In the genomic region with DNA sequence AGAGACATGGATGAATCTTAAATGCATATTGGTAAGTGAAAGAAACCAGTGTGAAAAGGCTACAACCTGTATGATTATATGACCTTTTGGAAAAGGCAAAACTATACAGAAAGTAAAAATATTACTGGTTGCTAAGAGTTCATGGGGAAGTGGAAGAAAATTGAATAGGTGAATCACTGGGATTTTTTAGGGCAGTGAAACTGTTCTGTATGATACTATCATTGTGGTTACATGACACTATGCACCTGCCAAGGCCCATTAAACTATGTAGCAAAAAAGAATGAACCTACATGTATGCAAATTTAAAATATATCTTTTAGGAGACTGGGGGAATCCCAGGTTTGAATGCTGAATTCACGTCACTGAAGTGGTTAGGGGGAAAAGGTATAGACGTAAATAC, we compare ENCODE assay signal across 13 cellular contexts. TPM values are rescaled to one million over a fixed set of nuclear protein-coding genes. Genes with fewer than 3 reads are reported as not detected.
A peak's percentile ranks its signal among the peaks of the same experiment; 100 is the strongest.
DNase-seq lines count a peak whose midpoint lies in the region; ATAC-seq and TF ChIP-seq lines count a peak whose summit lies in the region.
"Had no signal": no experiment of that assay in that cellular context is flagged by ENCODE, and none has a peak within 500 bp of the region (broad histone marks: within the 10 kb centered on the region; RNA-seq: fewer than 3 reads in every experiment).

No MANE protein-coding gene starts in this region.

- H3K4me3 ChIP-seq in breast epithelium, result no peak overlapping the region
- H3K4me3 ChIP-seq in stomach, result no peak overlapping the region

- no peak overlapping the region for H3K4me3 Mint-ChIP-seq in activated T-cell treated with anti-CD3 and anti-CD28 coated beads, Interleukin-2, amount 50 U/mL, for 24 hours
- no peak overlapping the region for H3K4me3 Mint-ChIP-seq in stimulated activated memory B cell treated with anti-CD40 and anti-IgM and Interleukin-4, amounts not matched to agents 10 μg/mL and 1 μg/mL and 100 μg/mL, for 72 hours
- H3K4me3 Mint-ChIP-seq: activated naive CD8-positive, alpha-beta T cell treated with anti-CD3 and anti-CD28 coated beads, Interleukin-2, amount 10 ng/mL, durations not matched to agents 7 days and 5 days had no signal

- TF ChIP-seq EP300 in stomach (IDR thresholded peaks at IDR 0.05), result no peak

- no peak for TF ChIP-seq CTCF in breast epithelium (IDR thresholded peaks at IDR 0.05)
- TF ChIP-seq CTCF in stomach (IDR thresholded peaks at IDR 0.05), result no peak

- H3K27ac Mint-ChIP-seq in activated T-cell treated with anti-CD3 and anti-CD28 coated beads, Interleukin-2, amount 50 U/mL, for 24 hours, result peak overlapping the region; percentile 83
- H3K27ac Mint-ChIP-seq in stimulated activated memory B cell treated with anti-CD40 and anti-IgM and Interleukin-4, amounts not matched to agents 10 μg/mL and 1 μg/mL and 100 μg/mL, for 72 hours, result peak overlapping the region; percentile 49
- H3K27ac Mint-ChIP-seq: activated naive CD8-positive, alpha-beta T cell treated with anti-CD3 and anti-CD28 coated beads, Interleukin-2, amount 10 ng/mL, durations not matched to agents 7 days and 5 days had no signal

- H3K4me1 ChIP-seq in breast epithelium (no peaks in the 10 kb centered on the region), stomach (no peaks in the 10 kb centered on the region)

- H3K27ac ChIP-seq in breast epithelium, result no peak overlapping the region
- no peak overlapping the region for H3K27ac ChIP-seq in stomach
- H3K27ac ChIP-seq: VCaP had no signal

- peaks cover 0 to 9% of the 10 kb centered on the region in 2 donors for H3K9me3 ChIP-seq in breast epithelium
- H3K9me3 ChIP-seq in stomach, result peaks cover 0 to 23% (median 0%) of the 10 kb centered on the region in 4 donors

- intact Hi-C loops in breast epithelium (cut with DNase I; ENCODE audit: low total_unique reads), result no loop called here
- intact Hi-C loops in stomach (cut with DNase I; ENCODE audit: low total_unique reads), result no loop called here

- no peaks in the 10 kb centered on the region for H3K27me3 ChIP-seq in breast epithelium
- H3K27me3 ChIP-seq in stomach, result no peaks in the 10 kb centered on the region

- peaks cover 16% of the 10 kb centered on the region for H3K4me1 Mint-ChIP-seq in activated T-cell treated with anti-CD3 and anti-CD28 coated beads, Interleukin-2, amount 50 U/mL, for 24 hours (ENCODE audit: low read depth)
- H3K4me1 Mint-ChIP-seq in stimulated activated memory B cell treated with anti-CD40 and anti-IgM and Interleukin-4, amounts not matched to agents 10 μg/mL and 1 μg/mL and 100 μg/mL, for 72 hours, result peaks cover 7% of the 10 kb centered on the region
- H3K4me1 Mint-ChIP-seq: activated naive CD8-positive, alpha-beta T cell treated with anti-CD3 and anti-CD28 coated beads, Interleukin-2, amount 10 ng/mL, durations not matched to agents 7 days and 5 days had no signal

- no peaks in the 10 kb centered on the region for H3K36me3 Mint-ChIP-seq in activated T-cell treated with anti-CD3 and anti-CD28 coated beads, Interleukin-2, amount 50 U/mL, for 24 hours (ENCODE audit: low read depth)
- H3K36me3 Mint-ChIP-seq in stimulated activated memory B cell treated with anti-CD40 and anti-IgM and Interleukin-4, amounts not matched to agents 10 μg/mL and 1 μg/mL and 100 μg/mL, for 72 hours, result no peaks in the 10 kb centered on the region
- H3K36me3 Mint-ChIP-seq: activated naive CD8-positive, alpha-beta T cell treated with anti-CD3 and anti-CD28 coated beads, Interleukin-2, amount 10 ng/mL, durations not matched to agents 7 days and 5 days had no signal

- no peaks in the 10 kb centered on the region for H3K27me3 Mint-ChIP-seq in activated T-cell treated with anti-CD3 and anti-CD28 coated beads, Interleukin-2, amount 50 U/mL, for 24 hours
- H3K27me3 Mint-ChIP-seq in stimulated activated memory B cell treated with anti-CD40 and anti-IgM and Interleukin-4, amounts not matched to agents 10 μg/mL and 1 μg/mL and 100 μg/mL, for 72 hours, result peaks cover 4% of the 10 kb centered on the region
- H3K27me3 Mint-ChIP-seq: activated naive CD8-positive, alpha-beta T cell treated with anti-CD3 and anti-CD28 coated beads, Interleukin-2, amount 10 ng/mL, durations not matched to agents 7 days and 5 days had no signal

- 31 to 82% (median 57%) methylated on average over 2 of the region's 2 CpGs for WGBS in stomach, 5 donors

- ATAC-seq in GM21390 (IDR thresholded peaks at IDR 0.05; ENCODE audit: unreplicated experiment) (peak; percentile 86), HG03095 (IDR thresholded peaks at IDR 0.05; ENCODE audit: unreplicated experiment) (peak; percentile 91)
- peak; percentile 93 for ATAC-seq in stimulated activated memory B cell treated with anti-CD40 and anti-IgM and Interleukin-4, amounts not matched to agents 10 μg/mL and 1 μg/mL and 100 μg/mL, for 72 hours

- no peak for DNase-seq in activated T-cell treated with anti-CD3 and anti-CD28 coated beads, Interleukin-2, amount 50 U/mL, for 24 hours
- no peak for DNase-seq in activated T-cell treated with anti-CD3 and anti-CD28 coated beads, Interleukin-2, amount 50 U/mL, for 48 hours
- DNase-seq in NK-92 (lab: John Stamatoyannopoulos, UW; ENCODE audit: unreplicated experiment) (no peak), breast epithelium (ENCODE audit: low spot score in 2 of 2) (no peak), stomach (no peak)
- DNase-seq: activated naive CD8-positive, alpha-beta T cell treated with anti-CD3 and anti-CD28 coated beads, Interleukin-2, amount 10 ng/mL, durations not matched to agents 7 days and 5 days; head of caudate nucleus; IMR-90 had no signal

- TF ChIP-seq POLR2A in breast epithelium (IDR thresholded peaks at IDR 0.05), result no peak
- no peak for TF ChIP-seq POLR2A in stomach (IDR thresholded peaks at IDR 0.05)

- no peaks in the 10 kb centered on the region for H3K36me3 ChIP-seq in breast epithelium
- no peaks in the 10 kb centered on the region for H3K36me3 ChIP-seq in stomach

- no peaks in the 10 kb centered on the region for H3K9me3 Mint-ChIP-seq in activated T-cell treated with anti-CD3 and anti-CD28 coated beads, Interleukin-2, amount 50 U/mL, for 24 hours
- peaks cover 16% of the 10 kb centered on the region for H3K9me3 Mint-ChIP-seq in stimulated activated memory B cell treated with anti-CD40 and anti-IgM and Interleukin-4, amounts not matched to agents 10 μg/mL and 1 μg/mL and 100 μg/mL, for 72 hours

RNA-seq across cellular contexts. Expression of a gene that starts 12.6 kb away (rescaled TPM):
- total RNA-seq in breast epithelium (not detected), stomach (not detected)
- polyA plus RNA-seq in stomach, result not detected
- total RNA-seq: activated naive CD8-positive, alpha-beta T cell treated with anti-CD3 and anti-CD28 coated beads, Interleukin-2, amount 10 ng/mL, durations not matched to agents 7 days and 5 days; IMR-90; liver had no signal
- polyA plus RNA-seq: IMR-90, liver had no signal

RNA-seq across cellular contexts. Expression of a gene that starts 30.6 kb away (rescaled TPM):
- total RNA-seq in breast epithelium (under 1 TPM in 1 of 3 donors, not detected in 2; 0.64 TPM), stomach (1 to 10 TPM in 1 of 5 donors, not detected in 4; 1.7 TPM)
- 10 to 100 TPM in 1 of 3 donors, not detected in 2; 10.4 TPM for polyA plus RNA-seq in stomach
- total RNA-seq: activated naive CD8-positive, alpha-beta T cell treated with anti-CD3 and anti-CD28 coated beads, Interleukin-2, amount 10 ng/mL, durations not matched to agents 7 days and 5 days; IMR-90; liver had no signal
- polyA plus RNA-seq: IMR-90, liver had no signal

RNA-seq across cellular contexts. Expression of a gene that starts 40.5 kb away (rescaled TPM):
- total RNA-seq in breast epithelium (under 1 TPM in 1 of 3 donors, not detected in 2; 0.59 TPM), stomach (under 1 TPM in 1 of 5 donors, not detected in 4; 0.92 TPM)
- polyA plus RNA-seq in stomach, result not detected
- total RNA-seq: activated naive CD8-positive, alpha-beta T cell treated with anti-CD3 and anti-CD28 coated beads, Interleukin-2, amount 10 ng/mL, durations not matched to agents 7 days and 5 days; IMR-90; liver had no signal
- polyA plus RNA-seq: IMR-90, liver had no signal

RNA-seq across cellular contexts. Expression of a gene that starts 57.0 kb away (rescaled TPM):
- not detected for total RNA-seq in breast epithelium
- total RNA-seq in stomach, result not detected
- not detected for polyA plus RNA-seq in stomach
- total RNA-seq: activated naive CD8-positive, alpha-beta T cell treated with anti-CD3 and anti-CD28 coated beads, Interleukin-2, amount 10 ng/mL, durations not matched to agents 7 days and 5 days; IMR-90; liver had no signal
- polyA plus RNA-seq: IMR-90, liver had no signal
